Comparison of ENCODE assay signal across 8 cellular contexts in genomic region chr7:44748042-44748947, GRCh38. TPM values are rescaled to one million over a fixed set of nuclear protein-coding genes. Genes with fewer than 3 reads are reported as not detected.
A peak's percentile ranks its signal among the peaks of the same experiment; 100 is the strongest.
DNase-seq lines count a peak whose midpoint lies in the region; ATAC-seq and TF ChIP-seq lines count a peak whose summit lies in the region.

Gene ZMIZ2 (plus strand): TSS chr7:44748847. CDS start chr7:44756250, 7,403 bp downstream.

- H3K9me3 ChIP-seq in right atrium auricular region = no peaks in the 10 kb centered on the region

- H3K9me3 Mint-ChIP-seq in T-helper 2 cell treated with Interferon-gamma antibody and Interleukin-4, amounts not matched to agents 5 μg/mL and 100 μg/mL, for 36 hours = no peaks in the 10 kb centered on the region

- H3K4me3 ChIP-seq in right atrium auricular region (peak within 1 kb of the TSS; percentile 63 to 86), urinary bladder (ENCODE audit: low read depth, low read length) (peak within 1 kb of the TSS; percentile 99)

- peaks cover 35% of the 10 kb centered on the region for H3K4me1 Mint-ChIP-seq in T-helper 2 cell treated with Interferon-gamma antibody and Interleukin-4, amounts not matched to agents 5 μg/mL and 100 μg/mL, for 36 hours (ENCODE audit: low read depth)

- H3K4me1 ChIP-seq in right atrium auricular region = peaks cover 0 to 27% of the 10 kb centered on the region in 2 donors
- H3K4me1 ChIP-seq in urinary bladder (ENCODE audit: insufficient read depth) = peaks cover 3% of the 10 kb centered on the region

- WGBS in urinary bladder = 1% methylated on average over 91 of the region's 92 CpGs

- H3K27ac Mint-ChIP-seq in T-helper 2 cell treated with Interferon-gamma antibody and Interleukin-4, amounts not matched to agents 5 μg/mL and 100 μg/mL, for 36 hours = peak within 1 kb of the TSS; percentile 90

- peaks cover 8% of the 10 kb centered on the region for H3K36me3 Mint-ChIP-seq in T-helper 2 cell treated with Interferon-gamma antibody and Interleukin-4, amounts not matched to agents 5 μg/mL and 100 μg/mL, for 36 hours (ENCODE audit: low read depth)

- ATAC-seq in GM18498 (IDR thresholded peaks at IDR 0.05; ENCODE audit: unreplicated experiment) (peak; percentile 81), HG02885 (IDR thresholded peaks at IDR 0.05; ENCODE audit: poor library complexity, unreplicated experiment) (peak; percentile 72)

- peak; percentile 31 for DNase-seq in NCI-H187 treated with DMSO at 0.1 percent for 48 hours (lab: John Stamatoyannopoulos, UW)
- peak; percentile 90 for DNase-seq in T-helper 2 cell treated with Interferon-gamma antibody and Interleukin-4, amounts not matched to agents 5 μg/mL and 100 μg/mL, for 36 hours (ENCODE audit: low spot score)
- DNase-seq in anterior cingulate cortex (lab: John Stamatoyannopoulos, UW) = peak in 57 of 58 donors; percentile 50 to 97 (median 90)
- peak; percentile 93 for DNase-seq in right atrium auricular region (ENCODE audit: low spot score)
- peak; percentile 43 for DNase-seq in pulmonary artery endothelial cell (ENCODE audit: low read depth, low spot score)

- no peaks in the 10 kb centered on the region for H3K27me3 ChIP-seq in right atrium auricular region

- H3K27me3 Mint-ChIP-seq in T-helper 2 cell treated with Interferon-gamma antibody and Interleukin-4, amounts not matched to agents 5 μg/mL and 100 μg/mL, for 36 hours (ENCODE audit: low read depth) = no peaks in the 10 kb centered on the region

- H3K4me3 Mint-ChIP-seq in T-helper 2 cell treated with Interferon-gamma antibody and Interleukin-4, amounts not matched to agents 5 μg/mL and 100 μg/mL, for 36 hours = peak within 1 kb of the TSS; percentile 84

- H3K27ac ChIP-seq in right atrium auricular region (peak within 1 kb of the TSS; percentile 97 to 98), urinary bladder (ENCODE audit: low read depth) (peak within 1 kb of the TSS; percentile 97)

- no peaks in the 10 kb centered on the region for H3K36me3 ChIP-seq in right atrium auricular region
- no peaks in the 10 kb centered on the region for H3K36me3 ChIP-seq in urinary bladder (ENCODE audit: insufficient read depth)

- TF ChIP-seq CTCF in right atrium auricular region (IDR thresholded peaks at IDR 0.05) = no peak

RNA-seq across cellular contexts. Expression of gene ZMIZ2, which starts in this region (rescaled TPM):
- total RNA-seq in right atrium auricular region (10 to 100 TPM; 14.1 to 21.3 TPM), pulmonary artery endothelial cell (10.3 and 10.9 TPM in 2 replicates), urinary bladder (13.3 TPM)
- polyA plus RNA-seq in urinary bladder = 36.7 TPM

Comparison
In these comparisons a context has a peak if more than half of its experiments do, and no peak if none do; other contexts are left out.
1. Peak in every context shown above with its lines: DNase-seq, ATAC-seq, H3K4me3 ChIP-seq and H3K27ac ChIP-seq.
2. DNase-seq: peak in every context shown above with its lines; median percentile 93 in right atrium auricular region; 90 in T-helper 2 cell treated with Interferon-gamma antibody and Interleukin-4, amounts not matched to agents 5 μg/mL and 100 μg/mL, for 36 hours; 90 in anterior cingulate cortex; 43 in pulmonary artery endothelial cell; 31 in NCI-H187 treated with DMSO at 0.1 percent for 48 hours.